In genomic region chr20:53195882-53196610, GRCh38 we compare ENCODE assay signal across 25 cellular contexts.
DNase-seq lines count a peak whose midpoint lies in the region; ATAC-seq, FAIRE-seq and TF ChIP-seq lines count a peak whose summit lies in the region.
"Had no signal": no experiment of that assay in that cellular context is flagged by ENCODE, and none has a peak within 500 bp of the region (broad histone marks: within the 10 kb centered on the region; RNA-seq: fewer than 3 reads in every experiment).

No MANE protein-coding gene starts in this region.

- intact Hi-C loops in OCI-LY7 (cut with micrococcal nuclease; ENCODE audit: unreplicated experiment) = no loop called here
- intact Hi-C loops in GM12878 (cut with micrococcal nuclease; ENCODE audit: unreplicated experiment) = no loop called here

- ATAC-seq in GM12878 = no peak
- no peak for ATAC-seq in esophagus mucosa
- ATAC-seq: A549; activated T-cell treated with anti-CD3 and anti-CD28 coated beads, Interleukin-2, amount 50 U/mL, for 72 hours; left colon; Panc1 had no signal

- H2AFZ ChIP-seq in OCI-LY7 (ENCODE audit: low read length) (peak overlapping the region; percentile 7; the same call in 1 of the 2 replicates), GM12878 (ENCODE audit: control insufficient read depth, low read depth, low read length) (no peak overlapping the region)

- RAD21 ChIA-PET in GM12878 (lab: Charles Lee; ENCODE audit: unreplicated experiment) = interaction anchor here (0.6 kb wide), 1 partner anchor 35 kb away, joined by 3 read pairs; no protein-coding TSS in a partner anchor

- H3K27ac ChIP-seq in OCI-LY7 (ENCODE audit: low read depth, low read length, poor library complexity, severe bottlenecking) (no peak overlapping the region), GM12878 (ENCODE audit: control insufficient read depth, insufficient read depth) (no peak overlapping the region)
- H3K27ac ChIP-seq: A549, HL-60, SJSA1 had no signal

- no TSS peak for BruUV-seq in OCI-LY7 (replicated peaks; lab: Mats Ljungman, UMichigan)
- no TSS peak for BruUV-seq in GM12878 (replicated peaks; lab: Mats Ljungman, UMichigan)

- no peak for FAIRE-seq in GM12878 (lab: Jason Lieb, UNC)
- FAIRE-seq: A549, endometrium, TTC549 had no signal

- TF ChIP-seq CTCF in OCI-LY7 (conservative IDR thresholded peaks at IDR 0.05; ENCODE audit: low read length) (peak; percentile 76), GM12878 (IDR thresholded peaks at IDR 0.05 in 2 of 3, conservative IDR thresholded peaks at IDR 0.05 in 1 of 3; ENCODE audit: control insufficient read depth in 2 of 3, extremely low read depth in 1 of 3, insufficient read depth in 1 of 3, low read depth in 3 of 3, low read length in 3 of 3) (peak in 2 of 3 experiments; percentile 3 to 18; a peak in 1 of 6 replicates), GM13977 (IDR thresholded peaks at IDR 0.05; ENCODE audit: extremely low read depth, insufficient read depth, missing control alignments) (no peak)

- no peak overlapping the region for H3K4me3 ChIP-seq in OCI-LY7 (ENCODE audit: low read depth, low read length, poor library complexity, severe bottlenecking)
- no peak overlapping the region for H3K4me3 ChIP-seq in GM12878
- H3K4me3 ChIP-seq: A549, HAP-1, SJSA1 had no signal

- no peaks in the 10 kb centered on the region for H3K9me2 ChIP-seq in OCI-LY7 (ENCODE audit: insufficient read depth, low read length)

- no peaks in the 10 kb centered on the region for H3K9me3 ChIP-seq in OCI-LY7 (ENCODE audit: low read length)
- H3K9me3 ChIP-seq in GM12878 (replicated peaks; ENCODE audit: control insufficient read depth, insufficient read depth, low read length) = no peaks in the 10 kb centered on the region
- H3K9me3 ChIP-seq: A549, HAP-1, SJSA1 had no signal

- CTCF ChIA-PET in OCI-LY7 (lab: Charles Lee; ENCODE audit: unreplicated experiment) = no interaction called here
- CTCF ChIA-PET in GM12878 (lab: Yijun Ruan, JAX) = no interaction called here

- H3K4me1 ChIP-seq in OCI-LY7 (ENCODE audit: insufficient read depth, low read length, poor library complexity, severe bottlenecking) (no peaks in the 10 kb centered on the region), GM12878 (ENCODE audit: control insufficient read depth, insufficient read depth, low read length) (no peaks in the 10 kb centered on the region)
- H3K4me1 ChIP-seq: A549, HAP-1, SJSA1 had no signal

- no peak overlapping the region for H3K9ac ChIP-seq in GM12878 (ENCODE audit: control insufficient read depth, insufficient read depth, low read length)

- H3K27me3 ChIP-seq in GM12878 (replicated peaks in 1 of 2; ENCODE audit: control insufficient read depth in 2 of 2, insufficient read depth in 2 of 2, low read length in 1 of 2) = peaks cover 0 to 2% of the 10 kb centered on the region in 2 experiments; a peak in 2 of 4 replicates
- H3K27me3 ChIP-seq: SJSA1 had no signal

- TF ChIP-seq POLR2A in GM12878 (IDR thresholded peaks at IDR 0.05; ENCODE audit: low read depth, low read length) = no peak

- TF ChIP-seq RAD21 in GM12878 (IDR thresholded peaks at IDR 0.05; ENCODE audit: insufficient read depth, low read depth, low read length) = no peak

- H3K36me3 ChIP-seq in OCI-LY7 (ENCODE audit: insufficient read depth, low read length) (no peaks in the 10 kb centered on the region), GM12878 (ENCODE audit: control insufficient read depth in 2 of 2, insufficient read depth in 2 of 2, low read length in 1 of 2) (no peaks in the 10 kb centered on the region)
- H3K36me3 ChIP-seq: HAP-1, SJSA1 had no signal

- SMC1A ChIA-PET in GM12878 (lab: Charles Lee; ENCODE audit: uncharacterized antibody, unreplicated experiment) = no interaction called here

- POLR2A ChIA-PET in OCI-LY7 (lab: Charles Lee) (interaction anchor here (0.7 kb wide), 1 partner anchor 24 kb away, joined by 3 read pairs; no protein-coding TSS in a partner anchor), GM12878 (lab: Charles Lee) (no interaction called here)

- H4K20me1 ChIP-seq in OCI-LY7 (ENCODE audit: insufficient read depth, low read length) = no peaks in the 10 kb centered on the region
- no peaks in the 10 kb centered on the region for H4K20me1 ChIP-seq in GM12878 (ENCODE audit: control insufficient read depth, insufficient read depth)

- 46% methylated on average over 16 of the region's 16 CpGs for WGBS in GM12878 (ENCODE audit: insufficient coverage, insufficient replicate concordance, low lambda C conversion rate, missing lambda C conversion rate)

- TF ChIP-seq EP300 in GM12878 (IDR thresholded peaks at IDR 0.05; ENCODE audit: borderline replicate concordance in 1 of 2, control insufficient read depth in 1 of 2, low read depth in 2 of 2, low read length in 2 of 2) = no peak

- DNase-seq in AG20443 (ENCODE audit: low spot score) (peak; percentile 56), OCI-LY7 (ENCODE audit: low spot score) (peak; percentile 59), GM12878 (ENCODE audit: low read depth, low spot score) (no peak), left kidney (ENCODE audit: low read depth, low spot score) (peak; percentile 36), NOMO-1 (lab: John Stamatoyannopoulos, UW; ENCODE audit: unreplicated experiment in 2 of 2) (no peak), RPMI8226 (no peak), GM13977 (ENCODE audit: low spot score) (no peak)
- DNase-seq: activated CD4-positive, alpha-beta T cell treated with anti-CD3 and anti-CD28 coated beads for 4 hours; activated naive CD4-positive, alpha-beta T cell treated with anti-CD3 and anti-CD28 coated beads for 36 hours; activated T-cell treated with anti-CD3 and anti-CD28 coated beads, Interleukin-2, amount 50 U/mL, for 72 hours; amniotic stem cell; DMS79 treated with DMSO at 0.1 percent for 48 hours; left colon; naive B cell; NCI-H1105; NCI-H2081; T-helper 1 cell had no signal

- H3K79me2 ChIP-seq in OCI-LY7 (ENCODE audit: insufficient read depth, low read depth, low read length) = no peaks in the 10 kb centered on the region
- H3K79me2 ChIP-seq in GM12878 (ENCODE audit: control insufficient read depth, insufficient read depth, low read length) = no peaks in the 10 kb centered on the region

- in situ Hi-C loops in GM12878 (cut with MboI) = no loop called here
- in situ Hi-C loops in GM13977 (cut with MboI; ENCODE audit: low pct_unique_long_range_greater_than_20kb, low sequenced_read_pairs, unreplicated experiment) = no loop called here

- H3K4me2 ChIP-seq in OCI-LY7 (ENCODE audit: low read length) = no peak overlapping the region
- H3K4me2 ChIP-seq in GM12878 (ENCODE audit: control insufficient read depth, insufficient read depth) = no peak overlapping the region
- H3K4me2 ChIP-seq: A549 had no signal

TF ChIP-seq in GM12878, 131 proteins besides CTCF, POLR2A, EP300 and RAD21:
- TF ChIP-seq SPI1 (IDR thresholded peaks at IDR 0.05; ENCODE audit: borderline replicate concordance, insufficient read depth, low read depth, low read length) (no peak), ZNF384 (IDR thresholded peaks at IDR 0.05; ENCODE audit: borderline replicate concordance, low read depth, low read length) (peak; percentile 85)

Comparison
In these comparisons a context has a peak if more than half of its experiments do, and no peak if none do; other contexts are left out.
1. DNase-seq: peak in AG20443 (single experiment), OCI-LY7 (single experiment) and left kidney (single experiment); none in GM12878 (single experiment), NOMO-1 (0 of 2), RPMI8226 (single experiment) and GM13977 (single experiment).